19 cellular contexts compared by ENCODE assay signal in the genomic region with DNA sequence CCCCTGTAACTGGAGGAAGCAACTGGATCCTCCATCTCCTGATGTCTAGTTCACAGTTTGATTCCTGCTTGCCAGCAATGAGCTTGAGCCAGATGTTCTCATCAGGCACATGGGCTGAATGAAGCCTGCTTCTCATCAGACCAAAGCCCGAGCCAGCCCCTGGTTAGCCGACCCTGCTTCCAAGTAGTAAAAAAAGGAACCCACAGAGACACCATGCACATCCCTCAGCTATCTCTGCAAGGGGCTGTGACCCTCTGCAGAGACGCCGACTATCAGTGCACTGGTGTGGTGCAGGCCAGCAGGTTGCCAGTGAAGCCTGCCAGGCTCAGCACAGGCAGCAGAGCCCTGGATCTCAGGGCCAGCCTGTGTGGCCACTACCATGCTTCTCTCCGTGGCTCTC.
"Had no signal": no experiment of that assay in that cellular context is flagged by ENCODE, and none has a peak within 500 bp of the region (broad histone marks: within the 10 kb centered on the region; RNA-seq: fewer than 3 reads in every experiment).

No MANE protein-coding gene starts in this region.

- H3K9me3 ChIP-seq: neutrophil, ovary, prostate gland, thyroid gland had no signal

- H3K27ac ChIP-seq: epithelial cell of prostate, foreskin keratinocyte, neutrophil, ovary, prostate gland, thyroid gland had no signal

- H3K4me1 ChIP-seq: foreskin keratinocyte, prostate gland had no signal

- H3K27me3 ChIP-seq: foreskin keratinocyte, ovary, thyroid gland had no signal

- H3K4me3 Mint-ChIP-seq: activated CD4-positive, alpha-beta memory T cell treated with anti-CD3 and anti-CD28 coated beads, Interleukin-2, amount 10 ng/mL, durations not matched to agents 7 days and 5 days; activated naive CD4-positive, alpha-beta T cell treated with anti-CD3 and anti-CD28 coated beads, Interleukin-2, amount 10 ng/mL, durations not matched to agents 7 days and 5 days; brain had no signal

- H3K9me3 Mint-ChIP-seq: activated CD4-positive, alpha-beta memory T cell treated with anti-CD3 and anti-CD28 coated beads, Interleukin-2, amount 10 ng/mL, durations not matched to agents 7 days and 5 days; activated naive CD4-positive, alpha-beta T cell treated with anti-CD3 and anti-CD28 coated beads, Interleukin-2, amount 10 ng/mL, durations not matched to agents 7 days and 5 days; activated T-cell treated with anti-CD3 and anti-CD28 coated beads, Interleukin-2, amount 50 U/mL, for 72 hours; brain; naive thymus-derived CD4-positive, alpha-beta T cell had no signal

- DNase-seq: activated CD4-positive, alpha-beta memory T cell treated with anti-CD3 and anti-CD28 coated beads, Interleukin-2, amount 10 ng/mL, durations not matched to agents 7 days and 5 days; activated CD4-positive, alpha-beta T cell treated with anti-CD3 and anti-CD28 coated beads for 48 hours; activated effector memory CD4-positive, alpha-beta T cell treated with Interleukin-2 at 50 U/mL for 16 hours; activated naive CD4-positive, alpha-beta T cell treated with anti-CD3 and anti-CD28 coated beads, Interleukin-2, amount 10 ng/mL, durations not matched to agents 7 days and 5 days; activated T-cell treated with anti-CD3 and anti-CD28 coated beads, Interleukin-2, amount 50 U/mL, for 72 hours; anterior cingulate cortex; foreskin keratinocyte; naive thymus-derived CD4-positive, alpha-beta T cell; ovary; stimulated activated CD4-positive, alpha-beta T cell treated with anti-CD3 and anti-CD28 coated beads, Interleukin-4, amount 100 ng/mL, for 24 hours; stimulated activated naive CD8-positive, alpha-beta T cell treated with anti-CD3 and anti-CD28 coated beads, Interleukin-15, Interleukin-2, amounts not matched to agents 100 U/mL and 50 U/mL, for 24 hours; substantia nigra; thyroid gland had no signal

- H3K27ac Mint-ChIP-seq: activated CD4-positive, alpha-beta memory T cell treated with anti-CD3 and anti-CD28 coated beads, Interleukin-2, amount 10 ng/mL, durations not matched to agents 7 days and 5 days; activated naive CD4-positive, alpha-beta T cell treated with anti-CD3 and anti-CD28 coated beads, Interleukin-2, amount 10 ng/mL, durations not matched to agents 7 days and 5 days; activated T-cell treated with anti-CD3 and anti-CD28 coated beads, Interleukin-2, amount 50 U/mL, for 72 hours; brain had no signal

- H3K27me3 Mint-ChIP-seq: activated CD4-positive, alpha-beta memory T cell treated with anti-CD3 and anti-CD28 coated beads, Interleukin-2, amount 10 ng/mL, durations not matched to agents 7 days and 5 days; activated naive CD4-positive, alpha-beta T cell treated with anti-CD3 and anti-CD28 coated beads, Interleukin-2, amount 10 ng/mL, durations not matched to agents 7 days and 5 days; naive thymus-derived CD4-positive, alpha-beta T cell had no signal

- H3K4me3 ChIP-seq: lung, ovary, prostate gland, thyroid gland had no signal

- ATAC-seq: activated T-cell treated with anti-CD3 and anti-CD28 coated beads, Interleukin-2, amount 50 U/mL, for 72 hours; foreskin keratinocyte; left lobe of liver; naive thymus-derived CD4-positive, alpha-beta T cell; stimulated activated naive CD8-positive, alpha-beta T cell treated with anti-CD3 and anti-CD28 coated beads, Interleukin-15, Interleukin-2, amounts not matched to agents 100 U/mL and 50 U/mL, for 24 hours had no signal

- H3K36me3 ChIP-seq: neutrophil, ovary had no signal
